ENCODE assay signal across 1 cellular context in genomic region chr2:70946832-70947442, GRCh38.
TF ChIP-seq lines count a peak whose summit lies in the region.

No MANE protein-coding gene starts in this region.

TF ChIP-seq in HepG2, 621 proteins besides CTCF, POLR2A, EP300 and RAD21 (continued from another document):
- no peak for TF ChIP-seq ZNF558 (CRISPR knock-in tag; IDR thresholded peaks at IDR 0.05; ENCODE audit: borderline replicate concordance)
- TF ChIP-seq ARNT (IDR thresholded peaks at IDR 0.05): no peak
- TF ChIP-seq SUZ12 (IDR thresholded peaks at IDR 0.05; ENCODE audit: low read depth, low read length): no peak
- TF ChIP-seq ZBTB2 (CRISPR knock-in tag; IDR thresholded peaks at IDR 0.05; ENCODE audit: low read depth): no peak
- no peak for TF ChIP-seq HOMEZ (CRISPR knock-in tag; IDR thresholded peaks at IDR 0.05; ENCODE audit: low read depth)
- no peak for TF ChIP-seq MXD4 (CRISPR knock-in tag; IDR thresholded peaks at IDR 0.05)
- TF ChIP-seq NFAT5 (CRISPR knock-in tag; IDR thresholded peaks at IDR 0.05): no peak
- TF ChIP-seq EHMT2 (IDR thresholded peaks at IDR 0.05; ENCODE audit: borderline replicate concordance, low read depth, low read length): no peak
- TF ChIP-seq DNMT1 (CRISPR knock-in tag; IDR thresholded peaks at IDR 0.05): no peak
- TF ChIP-seq MIER2 (CRISPR knock-in tag; IDR thresholded peaks at IDR 0.05): no peak
- TF ChIP-seq CC2D1A (CRISPR knock-in tag; IDR thresholded peaks at IDR 0.05): no peak
- TF ChIP-seq XRCC5 (optimal IDR thresholded peaks at IDR 0.05; ENCODE audit: low read length): peak; percentile 40
- TF ChIP-seq GLI4 (CRISPR knock-in tag; IDR thresholded peaks at IDR 0.05; ENCODE audit: borderline replicate concordance): no peak
- 0 out of 2 replicates have a peak, but pooled peaks have one; percentile 24 for TF ChIP-seq GATAD2A (CRISPR knock-in tag; IDR thresholded peaks at IDR 0.05)
- no peak for TF ChIP-seq LBX2 (CRISPR knock-in tag; IDR thresholded peaks at IDR 0.05; ENCODE audit: borderline replicate concordance)
- TF ChIP-seq ZNF331 (CRISPR knock-in tag; IDR thresholded peaks at IDR 0.05): 0 out of 2 replicates have a peak, but pooled peaks have one; percentile 19
- no peak for TF ChIP-seq AGO1 (IDR thresholded peaks at IDR 0.05; ENCODE audit: low read depth, low read length, poor library complexity, severe bottlenecking)
- no peak for TF ChIP-seq ZNF562 (CRISPR knock-in tag; IDR thresholded peaks at IDR 0.05; ENCODE audit: borderline replicate concordance)
- no peak for TF ChIP-seq CSRNP2 (CRISPR knock-in tag; conservative IDR thresholded peaks at IDR 0.05; ENCODE audit: low read depth)
- TF ChIP-seq NPAS2 (CRISPR knock-in tag; IDR thresholded peaks at IDR 0.05; ENCODE audit: borderline replicate concordance): no peak
